Comparison of ENCODE assay signal across 11 cellular contexts in genomic region chr2:63853527-63854310, GRCh38. TPM values are rescaled to one million over a fixed set of nuclear protein-coding genes. Genes with fewer than 3 reads are reported as not detected.
DNase-seq lines count a peak whose midpoint lies in the region; ATAC-seq and TF ChIP-seq lines count a peak whose summit lies in the region.
"Had no signal": no experiment of that assay in that cellular context is flagged by ENCODE, and none has a peak within 500 bp of the region (broad histone marks: within the 10 kb centered on the region; RNA-seq: fewer than 3 reads in every experiment).

No MANE protein-coding gene starts in this region.

- H3K9me3 Mint-ChIP-seq in activated T-helper 17 cell treated with anti-CD3 and anti-CD28 coated beads, Interleukin-2, amount 50 U/mL, for 72 hours = peaks cover 4% of the 10 kb centered on the region

- BruUV-seq in A673 (replicated peaks; lab: Mats Ljungman, UMichigan) = no TSS peak

- POLR2A ChIA-PET in A673 (lab: Charles Lee; ENCODE audit: low non-redundant PET) = no interaction called here

- peak overlapping the region; percentile 65 for H3K27ac Mint-ChIP-seq in activated T-helper 17 cell treated with anti-CD3 and anti-CD28 coated beads, Interleukin-2, amount 50 U/mL, for 72 hours

- H3K4me2 ChIP-seq in hepatocyte (peak overlapping the region; percentile 4), skeletal muscle satellite cell (ENCODE audit: low read length) (peak overlapping the region; percentile 0)

- TF ChIP-seq CTCF in hepatocyte (IDR thresholded peaks at IDR 0.05; ENCODE audit: poor library complexity) (no peak), A673 (conservative IDR thresholded peaks at IDR 0.05; ENCODE audit: low read depth, low read length) (no peak)

- CTCF ChIA-PET in A673 (lab: Charles Lee) = no interaction called here

- H3K4me3 ChIP-seq in hepatocyte (no peak overlapping the region), skeletal muscle satellite cell (ENCODE audit: low read length) (no peak overlapping the region), A673 (ENCODE audit: low read depth, low read length, poor library complexity, severe bottlenecking) (no peak overlapping the region)
- H3K4me3 ChIP-seq: GM12878 had no signal

- H3K4me1 Mint-ChIP-seq in activated T-helper 17 cell treated with anti-CD3 and anti-CD28 coated beads, Interleukin-2, amount 50 U/mL, for 72 hours = peaks cover 56% of the 10 kb centered on the region

- H3K36me3 Mint-ChIP-seq in activated T-helper 17 cell treated with anti-CD3 and anti-CD28 coated beads, Interleukin-2, amount 50 U/mL, for 72 hours (ENCODE audit: low read depth) = peaks cover 44% of the 10 kb centered on the region

- H3K9me3 ChIP-seq in hepatocyte (ENCODE audit: low read depth) = no peaks in the 10 kb centered on the region
- H3K9me3 ChIP-seq in skeletal muscle satellite cell (replicated peaks; ENCODE audit: low read length) = no peaks in the 10 kb centered on the region
- H3K9me3 ChIP-seq in A673 (ENCODE audit: low read depth, low read length, poor library complexity, severe bottlenecking) = no peaks in the 10 kb centered on the region

- DNase-seq in NCI-H82 (lab: John Stamatoyannopoulos, UW) (peak; percentile 41), NCI-H82 treated with DMSO at 0.1 percent for 48 hours (lab: John Stamatoyannopoulos, UW; ENCODE audit: unreplicated experiment) (no peak), hepatocyte (ENCODE audit: low spot score) (no peak), COR-L47 (lab: John Stamatoyannopoulos, UW) (no peak), middle frontal gyrus (ENCODE audit: extremely low spot score, low spot score) (no peak), A673 (ENCODE audit: low spot score) (no peak)
- DNase-seq: activated CD4-positive, alpha-beta T cell treated with anti-CD3 and anti-CD28 coated beads, Interleukin-2, amount 50 U/mL, for 48 hours; H7 had no signal

- H3K36me3 ChIP-seq in hepatocyte (replicated peaks; ENCODE audit: insufficient read depth, low read depth) (no peaks in the 10 kb centered on the region), skeletal muscle satellite cell (ENCODE audit: insufficient read depth, low read length) (peaks cover 41% of the 10 kb centered on the region), A673 (ENCODE audit: insufficient read depth, low read length, poor library complexity, severe bottlenecking) (no peaks in the 10 kb centered on the region)

- H4K20me1 ChIP-seq in hepatocyte (ENCODE audit: insufficient read depth, poor library complexity, severe bottlenecking) = peaks cover 36% of the 10 kb centered on the region

- H3K9me2 ChIP-seq in hepatocyte (replicated peaks; ENCODE audit: insufficient read depth) = no peaks in the 10 kb centered on the region

- no peak for ATAC-seq in activated T-helper 17 cell treated with anti-CD3 and anti-CD28 coated beads, Interleukin-2, amount 50 U/mL, for 72 hours (replicated peaks)
- ATAC-seq: GM12878 had no signal

- no peak overlapping the region for H2AFZ ChIP-seq in hepatocyte

- intact Hi-C loops in A673 (cut with micrococcal nuclease; ENCODE audit: unreplicated experiment) = no loop called here

- H3K27ac ChIP-seq in hepatocyte (no peak overlapping the region), A673 (ENCODE audit: low read depth, low read length, poor library complexity, severe bottlenecking) (no peak overlapping the region)

- peak overlapping the region; percentile 78 for H3K4me3 Mint-ChIP-seq in activated T-helper 17 cell treated with anti-CD3 and anti-CD28 coated beads, Interleukin-2, amount 50 U/mL, for 72 hours

- no peak overlapping the region for H3K9ac ChIP-seq in skeletal muscle satellite cell (ENCODE audit: low read depth, low read length)

- H3K27me3 Mint-ChIP-seq in activated T-helper 17 cell treated with anti-CD3 and anti-CD28 coated beads, Interleukin-2, amount 50 U/mL, for 72 hours = no peaks in the 10 kb centered on the region

- WGBS in hepatocyte (ENCODE audit: low lambda C conversion rate, missing lambda C conversion rate) = 75% methylated on average over 4 of the region's 4 CpGs

- H3K4me1 ChIP-seq in hepatocyte (ENCODE audit: insufficient read depth) (peaks cover 15% of the 10 kb centered on the region), skeletal muscle satellite cell (ENCODE audit: control insufficient read depth, insufficient read depth, low read length) (peaks cover 56% of the 10 kb centered on the region), A673 (ENCODE audit: insufficient read depth, low read length, poor library complexity, severe bottlenecking) (peaks cover 13% of the 10 kb centered on the region)

- H3K27me3 ChIP-seq in hepatocyte = no peaks in the 10 kb centered on the region
- no peaks in the 10 kb centered on the region for H3K27me3 ChIP-seq in skeletal muscle satellite cell (ENCODE audit: control insufficient read depth, insufficient read depth, low read length)
- no peaks in the 10 kb centered on the region for H3K27me3 ChIP-seq in A673 (replicated peaks; ENCODE audit: insufficient read depth, low read depth, low read length, poor library complexity)

- H3K79me2 ChIP-seq in hepatocyte = peaks cover 99% of the 10 kb centered on the region

RNA-seq across cellular contexts. Expression of gene UGP2, which starts 12.0 kb away (rescaled TPM):
- total RNA-seq in activated T-helper 17 cell treated with anti-CD3 and anti-CD28 coated beads, Interleukin-2, amount 50 U/mL, for 72 hours = 100 to 1,000 TPM; 111 to 114 TPM
- 273 and 291 TPM in 2 replicates for total RNA-seq in hepatocyte
- polyA plus RNA-seq in hepatocyte = 322 and 338 TPM in 2 replicates
- total RNA-seq in skeletal muscle satellite cell (2012; rRNA removed) = 244 and 437 TPM in 2 replicates
- total RNA-seq in A673 (2021) = 60.3 and 70.4 TPM in 2 replicates
